In genomic region chr20:45934046-45934586, GRCh38 we compare ENCODE assay signal across 8 cellular contexts. TPM values are rescaled to one million over a fixed set of nuclear protein-coding genes. Genes with fewer than 3 reads are reported as not detected.
DNase-seq lines count a peak whose midpoint lies in the region; ATAC-seq and TF ChIP-seq lines count a peak whose summit lies in the region.

No MANE protein-coding gene starts in this region.

- peaks cover 51% of the 10 kb centered on the region for H3K36me3 Mint-ChIP-seq in dendritic cell treated with granulocyte-macrophage colony-stimulating factor and Interleukin-4, amounts not matched to agents 40 ng/mL and 50 ng/mL, for 4 days (ENCODE audit: low read depth)

- intact Hi-C loops in dendritic cell treated with granulocyte-macrophage colony-stimulating factor and Interleukin-4, amounts not matched to agents 40 ng/mL and 50 ng/mL, for 4 days (cut with micrococcal nuclease): loop anchor here (1.0 kb wide), 1 partner anchor 44 kb away; no protein-coding TSS in a partner anchor
- intact Hi-C loops in lower leg skin (cut with DNase I; ENCODE audit: low total_unique reads): no loop called here

- TF ChIP-seq POLR2A in lower leg skin (IDR thresholded peaks at IDR 0.05): no peak

- no peak for TF ChIP-seq CTCF in lower leg skin (IDR thresholded peaks at IDR 0.05)

- H3K36me3 ChIP-seq in HUES64 (ENCODE audit: insufficient read depth, low read length): peaks cover 16% of the 10 kb centered on the region
- H3K36me3 ChIP-seq in SK-N-MC (ENCODE audit: insufficient read depth, low read length): peaks cover 20% of the 10 kb centered on the region
- H3K36me3 ChIP-seq in stomach smooth muscle (ENCODE audit: control insufficient read depth in 2 of 2, insufficient read depth in 2 of 2, low read length in 2 of 2): peaks cover 16 to 20% of the 10 kb centered on the region in 2 donors

- ATAC-seq in GM21381 (IDR thresholded peaks at IDR 0.05; ENCODE audit: unreplicated experiment): peak; percentile 17

- under 1% methylated on average over 34 of the region's 34 CpGs for WGBS in HUES64
- whole genome bisulfite sequencing in lower leg skin, 2 donors: 0 to 1% methylated on average over 10 to 28 of the region's 34 CpGs

- peak overlapping the region; percentile 99 for H3K4me3 Mint-ChIP-seq in dendritic cell treated with granulocyte-macrophage colony-stimulating factor and Interleukin-4, amounts not matched to agents 40 ng/mL and 50 ng/mL, for 4 days

- H3K27ac Mint-ChIP-seq in dendritic cell treated with granulocyte-macrophage colony-stimulating factor and Interleukin-4, amounts not matched to agents 40 ng/mL and 50 ng/mL, for 4 days: peak overlapping the region; percentile 100

- H3K4me3 ChIP-seq in HUES64 (ENCODE audit: low read length): peak overlapping the region; percentile 100
- peak overlapping the region; percentile 98 for H3K4me3 ChIP-seq in SK-N-MC
- H3K4me3 ChIP-seq in lower leg skin (ENCODE audit: low read depth, poor library complexity, severe bottlenecking): peak overlapping the region; percentile 86
- H3K4me3 ChIP-seq in stomach smooth muscle (ENCODE audit: low read length in 2 of 2): peak overlapping the region; percentile 97 to 98

- no peaks in the 10 kb centered on the region for H3K27me3 Mint-ChIP-seq in dendritic cell treated with granulocyte-macrophage colony-stimulating factor and Interleukin-4, amounts not matched to agents 40 ng/mL and 50 ng/mL, for 4 days

- H3K9me3 ChIP-seq in HUES64 (ENCODE audit: insufficient read depth, low read depth, low read length) (no peaks in the 10 kb centered on the region), SK-N-MC (ENCODE audit: low read depth, low read length) (no peaks in the 10 kb centered on the region), stomach smooth muscle (ENCODE audit: control insufficient read depth in 2 of 2, low read length in 2 of 2) (no peaks in the 10 kb centered on the region)

- H3K27ac ChIP-seq in HUES64 (ENCODE audit: low read depth, low read length) (peak overlapping the region; percentile 99), SK-N-MC (peak overlapping the region; percentile 100), stomach smooth muscle (ENCODE audit: low read length) (peak overlapping the region; percentile 98)

- peak overlapping the region; percentile 100 for H3K9ac ChIP-seq in HUES64 (ENCODE audit: low read depth, low read length)
- peak overlapping the region; percentile 100 for H3K9ac ChIP-seq in SK-N-MC (ENCODE audit: insufficient read length)
- H3K9ac ChIP-seq in stomach smooth muscle (ENCODE audit: low read length in 2 of 2): peak overlapping the region; percentile 97 to 99

- H3K27me3 ChIP-seq in HUES64 (ENCODE audit: insufficient read depth, low read length) (no peaks in the 10 kb centered on the region), stomach smooth muscle (ENCODE audit: control insufficient read depth in 1 of 2, insufficient read depth in 2 of 2, low read length in 2 of 2) (no peaks in the 10 kb centered on the region)

- peaks cover 18% of the 10 kb centered on the region for H3K4me1 Mint-ChIP-seq in dendritic cell treated with granulocyte-macrophage colony-stimulating factor and Interleukin-4, amounts not matched to agents 40 ng/mL and 50 ng/mL, for 4 days (ENCODE audit: low read depth)

- DNase-seq in DMS79 (lab: John Stamatoyannopoulos, UW) (peak; percentile 29), SK-N-MC (ENCODE audit: low read depth, low spot score) (no peak), lower leg skin (ENCODE audit: low spot score in 2 of 2) (no peak), globus pallidus (ENCODE audit: low spot score) (no peak)

- H3K9me3 Mint-ChIP-seq in dendritic cell treated with granulocyte-macrophage colony-stimulating factor and Interleukin-4, amounts not matched to agents 40 ng/mL and 50 ng/mL, for 4 days: no peaks in the 10 kb centered on the region

- H3K4me1 ChIP-seq in HUES64 (ENCODE audit: insufficient read depth, low read length) (peaks cover 24% of the 10 kb centered on the region), stomach smooth muscle (ENCODE audit: control insufficient read depth, insufficient read depth, low read length) (peaks cover 22% of the 10 kb centered on the region)

RNA-seq across cellular contexts. Expression of gene PCIF1, which starts 0.4 kb away (rescaled TPM):
- polyA plus RNA-seq in HUES64 (2013, experiment 1 of 2): 22.1 TPM
- polyA plus RNA-seq in HUES64 (2013, experiment 2 of 2): 25.8 TPM
- total RNA-seq in lower leg skin: 10 to 100 TPM; 34.5 to 63.2 (median 41.3) TPM

RNA-seq across cellular contexts. Expression of gene PLTP, which starts 22.2 kb away (rescaled TPM):
- polyA plus RNA-seq in HUES64 (2013, experiment 1 of 2): 86.4 TPM
- 97.3 TPM for polyA plus RNA-seq in HUES64 (2013, experiment 2 of 2)
- 100 to 1,000 TPM in 1 of 4 donors, 10 to 100 TPM in 3; 37.4 to 114 (median 83.2) TPM for total RNA-seq in lower leg skin

RNA-seq across cellular contexts. Expression of gene ZNF335, which starts 37.9 kb away (rescaled TPM):
- polyA plus RNA-seq in HUES64 (2013, experiment 1 of 2): 10.5 TPM
- 9.1 TPM for polyA plus RNA-seq in HUES64 (2013, experiment 2 of 2)
- 10 to 100 TPM; 21.6 to 38.6 (median 30.7) TPM for total RNA-seq in lower leg skin

RNA-seq across cellular contexts. Expression of gene CTSA, which starts 43.0 kb away (rescaled TPM):
- 40.1 TPM for polyA plus RNA-seq in HUES64 (2013, experiment 1 of 2)
- polyA plus RNA-seq in HUES64 (2013, experiment 2 of 2): 34.3 TPM
- total RNA-seq in lower leg skin: 100 to 1,000 TPM in 3 of 4 donors, 10 to 100 TPM in 1; 89.1 to 122 (median 111) TPM

RNA-seq across cellular contexts. Expression of gene NEURL2, which starts 43.1 kb away (rescaled TPM):
- 2.5 TPM for polyA plus RNA-seq in HUES64 (2013, experiment 1 of 2)
- polyA plus RNA-seq in HUES64 (2013, experiment 2 of 2): 2.2 TPM
- 10 to 100 TPM in 2 of 4 donors, 1 to 10 TPM in 2; 6.5 to 12.9 (median 9.5) TPM for total RNA-seq in lower leg skin
